In genomic region chr4:38609614-38610013, GRCh38 we compare ENCODE assay signal across 23 cellular contexts. TPM values are rescaled to one million over a fixed set of nuclear protein-coding genes. Genes with fewer than 3 reads are reported as not detected.
A peak's percentile ranks its signal among the peaks of the same experiment; 100 is the strongest.
DNase-seq lines count a peak whose midpoint lies in the region; ATAC-seq and TF ChIP-seq lines count a peak whose summit lies in the region.
"Had no signal": no experiment of that assay in that cellular context is flagged by ENCODE, and none has a peak within 500 bp of the region (broad histone marks: within the 10 kb centered on the region; RNA-seq: fewer than 3 reads in every experiment).

No MANE protein-coding gene starts in this region.

- H4K20me1 ChIP-seq in SU-DHL-6 (ENCODE audit: low read depth, low read length): no peaks in the 10 kb centered on the region

- no peak overlapping the region for H3K27ac Mint-ChIP-seq in activated CD8-positive, alpha-beta memory T cell treated with anti-CD3 and anti-CD28 coated beads, Interleukin-2, amount 10 ng/mL, durations not matched to agents 7 days and 5 days
- H3K27ac Mint-ChIP-seq: stimulated activated memory B cell treated with anti-CD40 and anti-IgM and Interleukin-4, amounts not matched to agents 10 μg/mL and 1 μg/mL and 100 μg/mL, for 72 hours had no signal

- no peak overlapping the region for H3K4me3 Mint-ChIP-seq in activated CD8-positive, alpha-beta memory T cell treated with anti-CD3 and anti-CD28 coated beads, Interleukin-2, amount 10 ng/mL, durations not matched to agents 7 days and 5 days
- H3K4me3 Mint-ChIP-seq: IgD-negative memory B cell; stimulated activated memory B cell treated with anti-CD40 and anti-IgM and Interleukin-4, amounts not matched to agents 10 μg/mL and 1 μg/mL and 100 μg/mL, for 72 hours had no signal

- ATAC-seq in activated CD8-positive, alpha-beta memory T cell treated with anti-CD3 and anti-CD28 coated beads, Interleukin-2, amount 10 ng/mL, durations not matched to agents 7 days and 5 days: no peak
- ATAC-seq in upper lobe of right lung (peak; percentile 44), HG02798 (IDR thresholded peaks at IDR 0.05; ENCODE audit: poor library complexity, unreplicated experiment) (no peak)
- ATAC-seq in activated CD4-positive, CD25-positive, alpha-beta regulatory T cell treated with anti-CD3 and anti-CD28 coated beads, Interleukin-2, amount 50 U/mL, for 24 hours: no peak
- ATAC-seq: Right ventricle myocardium inferior; sciatic nerve; stimulated activated memory B cell treated with anti-CD40 and anti-IgM and Interleukin-4, amounts not matched to agents 10 μg/mL and 1 μg/mL and 100 μg/mL, for 72 hours had no signal

- intact Hi-C loops in upper lobe of right lung (cut with DNase I): no loop called here

- H3K27ac ChIP-seq in SU-DHL-6 (ENCODE audit: low read depth, low read length) (no peak overlapping the region), upper lobe of right lung (no peak overlapping the region)

- no peak overlapping the region for H3K9ac ChIP-seq in SU-DHL-6 (ENCODE audit: low read length)

- peaks cover 16% of the 10 kb centered on the region for H3K4me1 Mint-ChIP-seq in activated CD8-positive, alpha-beta memory T cell treated with anti-CD3 and anti-CD28 coated beads, Interleukin-2, amount 10 ng/mL, durations not matched to agents 7 days and 5 days

- H3K27me3 Mint-ChIP-seq in activated CD8-positive, alpha-beta memory T cell treated with anti-CD3 and anti-CD28 coated beads, Interleukin-2, amount 10 ng/mL, durations not matched to agents 7 days and 5 days: no peaks in the 10 kb centered on the region
- H3K27me3 Mint-ChIP-seq: stimulated activated memory B cell treated with anti-CD40 and anti-IgM and Interleukin-4, amounts not matched to agents 10 μg/mL and 1 μg/mL and 100 μg/mL, for 72 hours had no signal

- no peak overlapping the region for H3K4me2 ChIP-seq in SU-DHL-6 (ENCODE audit: low read depth, low read length, poor library complexity, severe bottlenecking)

- H3F3A ChIP-seq in SU-DHL-6 (ENCODE audit: insufficient read depth): no peaks in the 10 kb centered on the region

- H3K27me3 ChIP-seq in SU-DHL-6 (ENCODE audit: low read length): no peaks in the 10 kb centered on the region
- H3K27me3 ChIP-seq in upper lobe of right lung: no peaks in the 10 kb centered on the region
- H3K27me3 ChIP-seq: tibial nerve had no signal

- H3K9me3 ChIP-seq in SU-DHL-6 (ENCODE audit: insufficient read depth, low read length): no peaks in the 10 kb centered on the region
- H3K9me3 ChIP-seq in upper lobe of right lung: no peaks in the 10 kb centered on the region
- H3K9me3 ChIP-seq: HAP-1, tibial nerve had no signal

- no peak overlapping the region for H3K4me3 ChIP-seq in SU-DHL-6 (ENCODE audit: insufficient read depth, low read length, poor library complexity, severe bottlenecking)
- no peak overlapping the region for H3K4me3 ChIP-seq in epithelial cell of esophagus (ENCODE audit: low read length)
- H3K4me3 ChIP-seq in upper lobe of right lung: no peak overlapping the region
- H3K4me3 ChIP-seq: HAP-1, tibial nerve had no signal

- DNase-seq in activated CD8-positive, alpha-beta memory T cell treated with anti-CD3 and anti-CD28 coated beads for 24 hours: peak; percentile 47
- no peak for DNase-seq in activated CD8-positive, alpha-beta memory T cell treated with anti-CD3 and anti-CD28 coated beads, Interleukin-2, amount 10 ng/mL, durations not matched to agents 7 days and 5 days
- peak; percentile 67 for DNase-seq in epithelial cell of esophagus (ENCODE audit: low read depth)
- no peak for DNase-seq in upper lobe of right lung
- DNase-seq in DMS 273 (lab: John Stamatoyannopoulos, UW; ENCODE audit: unreplicated experiment): no peak
- DNase-seq: activated T-cell treated with anti-CD3 and anti-CD28 coated beads for 4 hours; aorta; C1 segment of cervical spinal cord; DMS 273 treated with DMSO at 0.1 percent for 48 hours; effector CD4-positive, alpha-beta T cell; glutamatergic neuron; MV-4-11; NCI-H1930; NCI-H510A had no signal

- H3K79me2 ChIP-seq in SU-DHL-6 (ENCODE audit: insufficient read depth, low read length): no peaks in the 10 kb centered on the region

- peaks cover 40% of the 10 kb centered on the region for H3K4me1 ChIP-seq in upper lobe of right lung
- H3K4me1 ChIP-seq: HAP-1 had no signal

- H3K9me2 ChIP-seq in SU-DHL-6 (replicated peaks; ENCODE audit: insufficient read depth, low read length): no peaks in the 10 kb centered on the region

- no peaks in the 10 kb centered on the region for H3K9me3 Mint-ChIP-seq in activated CD8-positive, alpha-beta memory T cell treated with anti-CD3 and anti-CD28 coated beads, Interleukin-2, amount 10 ng/mL, durations not matched to agents 7 days and 5 days (ENCODE audit: low read depth)
- H3K9me3 Mint-ChIP-seq: stimulated activated memory B cell treated with anti-CD40 and anti-IgM and Interleukin-4, amounts not matched to agents 10 μg/mL and 1 μg/mL and 100 μg/mL, for 72 hours had no signal

- TF ChIP-seq CTCF in SU-DHL-6 (IDR thresholded peaks at IDR 0.05; ENCODE audit: insufficient read depth, low read length, poor library complexity, severe bottlenecking) (no peak), epithelial cell of esophagus (IDR thresholded peaks at IDR 0.05; ENCODE audit: insufficient read depth, low read depth, low read length, missing control alignments) (no peak), upper lobe of right lung (IDR thresholded peaks at IDR 0.05) (no peak)

- peak overlapping the region; percentile 15 for H2AFZ ChIP-seq in SU-DHL-6 (ENCODE audit: low read depth, low read length, severe bottlenecking)

- no peaks in the 10 kb centered on the region for H3K36me3 Mint-ChIP-seq in activated CD8-positive, alpha-beta memory T cell treated with anti-CD3 and anti-CD28 coated beads, Interleukin-2, amount 10 ng/mL, durations not matched to agents 7 days and 5 days
- H3K36me3 Mint-ChIP-seq: IgD-negative memory B cell; stimulated activated memory B cell treated with anti-CD40 and anti-IgM and Interleukin-4, amounts not matched to agents 10 μg/mL and 1 μg/mL and 100 μg/mL, for 72 hours had no signal

- CTCF ChIA-PET in activated CD8-positive, alpha-beta memory T cell treated with anti-CD3 and anti-CD28 coated beads, Interleukin-2, amount 10 ng/mL, durations not matched to agents 7 days and 5 days (lab: Charles Lee): no interaction called here

- H3K36me3 ChIP-seq in SU-DHL-6 (ENCODE audit: low read length): no peaks in the 10 kb centered on the region
- no peaks in the 10 kb centered on the region for H3K36me3 ChIP-seq in upper lobe of right lung
- H3K36me3 ChIP-seq: HAP-1, tibial nerve had no signal

RNA-seq across cellular contexts. Expression of gene KLF3, which starts 54.4 kb away (rescaled TPM):
- 1 to 10 TPM; 2.6 to 3.5 TPM for total RNA-seq in activated CD8-positive, alpha-beta memory T cell treated with anti-CD3 and anti-CD28 coated beads, Interleukin-2, amount 10 ng/mL, durations not matched to agents 7 days and 5 days
- 70.6 TPM for total RNA-seq in upper lobe of right lung

Comparison
In these comparisons a context has a peak if more than half of its experiments do, and no peak if none do; other contexts are left out.
1. DNase-seq: peak in activated CD8-positive, alpha-beta memory T cell treated with anti-CD3 and anti-CD28 coated beads for 24 hours (single experiment) and epithelial cell of esophagus (single experiment); none in activated CD8-positive, alpha-beta memory T cell treated with anti-CD3 and anti-CD28 coated beads, Interleukin-2, amount 10 ng/mL, durations not matched to agents 7 days and 5 days (single experiment), upper lobe of right lung (single experiment) and DMS 273 (single experiment).
2. RNA of gene KLF3, which starts 54.4 kb away (total RNA-seq): 70.6 TPM in upper lobe of right lung (single experiment); 2.6 to 3.5 TPM in activated CD8-positive, alpha-beta memory T cell treated with anti-CD3 and anti-CD28 coated beads, Interleukin-2, amount 10 ng/mL, durations not matched to agents 7 days and 5 days; every median in the first group is over 10 times any median in the second.